ENCODE assay signal across 19 cellular contexts in genomic region chr3:144058713-144059112, GRCh38.
"Had no signal": no experiment of that assay in that cellular context is flagged by ENCODE, and none has a peak within 500 bp of the region (broad histone marks: within the 10 kb centered on the region; RNA-seq: fewer than 3 reads in every experiment).

No MANE protein-coding gene starts in this region.

- H3K9me3 ChIP-seq: breast epithelium, gastrocnemius medialis, lower lobe of right lung, neutrophil, spleen, testis had no signal

- ATAC-seq: activated T-cell treated with anti-CD3 and anti-CD28 coated beads, Interleukin-2, amount 50 U/mL, for 4 hours; esophagus mucosa; gastrocnemius medialis; lower lobe of right lung; natural killer cell treated with Interleukin-12 subunit alpha and Interleukin-12 subunit beta and Interleukin-15 and Interleukin-18, amount 100 ng/mL, for 72 hours; stimulated activated memory B cell treated with anti-CD40 and anti-IgM and Interleukin-4, amounts not matched to agents 10 μg/mL and 1 μg/mL and 100 μg/mL, for 72 hours; WTC11 had no signal

- DNase-seq: activated CD4-positive, alpha-beta T cell treated with anti-CD3 and anti-CD28 coated beads for 48 hours; activated CD8-positive, alpha-beta memory T cell treated with anti-CD3 and anti-CD28 coated beads, Interleukin-2, amount 50 U/mL, for 4 hours; activated effector memory CD4-positive, alpha-beta T cell treated with Interleukin-2 at 50 U/mL for 16 hours; activated naive CD4-positive, alpha-beta T cell treated with anti-CD3 and anti-CD28 coated beads, Interleukin-2, amount 50 U/mL, for 16 hours; activated T-cell treated with anti-CD3 and anti-CD28 coated beads, Interleukin-2, amount 50 U/mL, for 4 hours; effector CD4-positive, alpha-beta T cell; gastrocnemius medialis; head of caudate nucleus; lower lobe of right lung; spleen; stimulated activated CD4-positive, alpha-beta T cell treated with anti-CD3 and anti-CD28 coated beads, Interleukin-4, amount 100 ng/mL, for 4 hours; testis had no signal

- H2AFZ ChIP-seq: parathyroid adenoma had no signal

- H3K4me1 ChIP-seq: breast epithelium, gastrocnemius medialis, lower lobe of right lung, parathyroid adenoma, spleen, testis had no signal

- H3K36me3 ChIP-seq: breast epithelium, gastrocnemius medialis, lower lobe of right lung, neutrophil, spleen had no signal

- H3K27me3 ChIP-seq: breast epithelium, gastrocnemius medialis, neutrophil, spleen, testis had no signal

- H3K79me2 ChIP-seq: parathyroid adenoma had no signal

- H3K27ac ChIP-seq: breast epithelium, gastrocnemius medialis, lower lobe of right lung, neutrophil, parathyroid adenoma, spleen, testis had no signal

- H3K4me3 ChIP-seq: breast epithelium, gastrocnemius medialis, lower lobe of right lung, spleen, testis had no signal
